ENCODE assay signal across 24 cellular contexts in the genomic region with DNA sequence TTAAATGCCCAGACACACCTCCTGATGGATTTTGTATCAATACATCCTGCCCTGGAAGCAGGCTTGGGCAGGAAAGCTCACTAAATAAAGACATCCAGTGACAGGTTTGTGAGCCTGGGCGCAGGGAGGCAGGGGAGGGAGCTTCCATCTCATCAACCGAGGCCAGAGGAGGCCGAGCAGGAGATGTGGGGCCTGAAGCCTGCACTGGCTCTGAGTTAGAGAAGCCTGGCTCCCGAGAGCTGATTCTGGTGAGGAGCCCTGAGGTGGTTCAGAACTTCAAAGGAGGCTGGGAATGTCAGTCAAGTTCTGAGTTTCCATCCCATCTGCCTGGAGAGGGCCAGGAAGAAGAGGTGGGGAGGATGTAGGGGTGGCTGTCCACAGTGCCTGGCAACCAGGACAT.
A peak's percentile ranks its signal among the peaks of the same experiment; 100 is the strongest.
DNase-seq lines count a peak whose midpoint lies in the region; ATAC-seq and TF ChIP-seq lines count a peak whose summit lies in the region.
"Had no signal": no experiment of that assay in that cellular context is flagged by ENCODE, and none has a peak within 500 bp of the region (broad histone marks: within the 10 kb centered on the region; RNA-seq: fewer than 3 reads in every experiment).

No MANE protein-coding gene starts in this region.

- H2AK5ac ChIP-seq in mesenchymal stem cell (ENCODE audit: low read length, severe bottlenecking): no peak overlapping the region

- H3K27me3 ChIP-seq in heart left ventricle (peaks cover 0 to 15% (median 0%) of the 10 kb centered on the region in 9 donors), mesenchymal stem cell (ENCODE audit: control insufficient read depth in 1 of 2, insufficient read depth in 1 of 2, low read length in 2 of 2) (peaks cover 0 to 18% of the 10 kb centered on the region in 2 experiments)
- H3K27me3 ChIP-seq: BLaER1 treated with 17β-estradiol and CSF1 and Interleukin-3, amounts not matched to agents 10 nM and 100 nM had no signal

- H3K27ac ChIP-seq in heart left ventricle (no peak overlapping the region), mesenchymal stem cell (ENCODE audit: low read length, poor library complexity, severe bottlenecking) (no peak overlapping the region)
- H3K27ac ChIP-seq: 22Rv1; BLaER1 treated with 17β-estradiol and CSF1 and Interleukin-3, amounts not matched to agents 10 nM and 100 nM; C4-2B had no signal

- H3K9ac ChIP-seq in mesenchymal stem cell (ENCODE audit: low read length): no peak overlapping the region
- H3K9ac ChIP-seq: BLaER1 treated with 17β-estradiol and CSF1 and Interleukin-3, amounts not matched to agents 10 nM and 100 nM had no signal

- no peak overlapping the region for H2AFZ ChIP-seq in mesenchymal stem cell (ENCODE audit: low read depth, low read length)

- H3K79me1 ChIP-seq in mesenchymal stem cell (replicated peaks; ENCODE audit: low read length, poor library complexity, severe bottlenecking): no peaks in the 10 kb centered on the region

- peak; percentile 13 for DNase-seq in left ventricle myocardium superior
- DNase-seq in heart left ventricle: no peak
- peak; percentile 47 for DNase-seq in chondrocyte (ENCODE audit: low spot score)
- DNase-seq in mesenchymal stem cell: no peak
- no peak for DNase-seq in CD1c-positive myeloid dendritic cell (ENCODE audit: extremely low spot score)
- DNase-seq: AML-193; CD4-positive, alpha-beta memory T cell; CD4-positive, CD25-positive, alpha-beta regulatory T cell; COR-L47; DMS 273 treated with DMSO at 0.1 percent for 48 hours; DMS153; DMS53; DMS79; DND-41; EL; GDM1 had no signal

- H4K8ac ChIP-seq in mesenchymal stem cell (ENCODE audit: low read length): no peak overlapping the region

- H3K23ac ChIP-seq in mesenchymal stem cell (ENCODE audit: low read length in 2 of 2): no peak overlapping the region

- H3K27me3 Mint-ChIP-seq in chondrocyte (ENCODE audit: low read depth): peaks cover 14% of the 10 kb centered on the region
- H3K27me3 Mint-ChIP-seq: CD4-positive, CD25-positive, alpha-beta regulatory T cell had no signal

- H3K4me1 Mint-ChIP-seq in chondrocyte (ENCODE audit: low read depth): peaks cover 3% of the 10 kb centered on the region
- H3K4me1 Mint-ChIP-seq: B cell; CD4-positive, CD25-positive, alpha-beta regulatory T cell; CD8-positive, alpha-beta memory T cell had no signal

- peak overlapping the region; percentile 19 for H2BK5ac ChIP-seq in mesenchymal stem cell (ENCODE audit: low read depth, low read length, poor library complexity, severe bottlenecking)

- no peak overlapping the region for H3K18ac ChIP-seq in mesenchymal stem cell (ENCODE audit: low read depth in 1 of 2, low read length in 2 of 2)

- no peak for TF ChIP-seq POLR2A in heart left ventricle (IDR thresholded peaks at IDR 0.05)

- no peaks in the 10 kb centered on the region for H3K36me3 Mint-ChIP-seq in chondrocyte (ENCODE audit: low read depth)
- H3K36me3 Mint-ChIP-seq: CD4-positive, alpha-beta memory T cell; CD4-positive, CD25-positive, alpha-beta regulatory T cell; CD8-positive, alpha-beta memory T cell had no signal

- H3K4me3 ChIP-seq in heart left ventricle (no peak overlapping the region), mesenchymal stem cell (ENCODE audit: insufficient read depth in 1 of 2, low read depth in 1 of 2, low read length in 2 of 2) (no peak overlapping the region)
- H3K4me3 ChIP-seq: A549; BLaER1 treated with 17β-estradiol and CSF1 and Interleukin-3, amounts not matched to agents 10 nM and 100 nM; GM12878 had no signal

- H2BK15ac ChIP-seq in mesenchymal stem cell (ENCODE audit: low read depth, poor library complexity, severe bottlenecking): no peak overlapping the region

- no peak overlapping the region for H2BK12ac ChIP-seq in mesenchymal stem cell (ENCODE audit: low read length in 2 of 2)

- no peak overlapping the region for H3K27ac Mint-ChIP-seq in chondrocyte (ENCODE audit: unreplicated experiment)
- H3K27ac Mint-ChIP-seq: B cell; CD4-positive, CD25-positive, alpha-beta regulatory T cell; CD8-positive, alpha-beta memory T cell had no signal

- no peaks in the 10 kb centered on the region for H3K9me3 Mint-ChIP-seq in chondrocyte (ENCODE audit: low read depth)
- H3K9me3 Mint-ChIP-seq: CD4-positive, alpha-beta memory T cell; CD4-positive, CD25-positive, alpha-beta regulatory T cell had no signal

- no peak overlapping the region for H3K4me3 Mint-ChIP-seq in chondrocyte (ENCODE audit: unreplicated experiment)
- H3K4me3 Mint-ChIP-seq: B cell; CD4-positive, alpha-beta memory T cell; CD4-positive, CD25-positive, alpha-beta regulatory T cell; CD8-positive, alpha-beta memory T cell had no signal

- H3K4me1 ChIP-seq in heart left ventricle (peaks cover 0 to 6% (median 0%) of the 10 kb centered on the region in 12 donors), mesenchymal stem cell (ENCODE audit: control insufficient read depth, insufficient read depth, low read depth, low read length) (no peaks in the 10 kb centered on the region)

- H3K4me2 ChIP-seq in mesenchymal stem cell (ENCODE audit: low read length, poor library complexity, severe bottlenecking): no peak overlapping the region
- H3K4me2 ChIP-seq: A549; BLaER1 treated with 17β-estradiol and CSF1 and Interleukin-3, amounts not matched to agents 10 nM and 100 nM had no signal

- ATAC-seq in left ventricle myocardium superior (no peak), heart left ventricle (no peak), HG02571 (IDR thresholded peaks at IDR 0.05; ENCODE audit: unreplicated experiment) (no peak)
- ATAC-seq: A549, GM12878 had no signal

- 71 to 82% (median 74%) methylated on average over 3 to 4 of the region's 4 CpGs for WGBS in heart left ventricle, 4 donors
- 51% methylated on average over 4 of the region's 4 CpGs for WGBS in mesenchymal stem cell

- H3K14ac ChIP-seq in mesenchymal stem cell (ENCODE audit: low read length in 2 of 2): no peak overlapping the region

- no peak overlapping the region for H4K91ac ChIP-seq in mesenchymal stem cell (ENCODE audit: low read length)

- no peak overlapping the region for H3K4ac ChIP-seq in mesenchymal stem cell (ENCODE audit: low read depth in 1 of 2, low read length in 2 of 2)

- intact Hi-C loops in left ventricle myocardium superior (cut with micrococcal nuclease) (no loop called here), heart left ventricle (cut with DNase I) (no loop called here)

- H3K36me3 ChIP-seq in heart left ventricle (no peaks in the 10 kb centered on the region), mesenchymal stem cell (ENCODE audit: control insufficient read depth in 1 of 2, insufficient read depth in 2 of 2, low read depth in 1 of 2, low read length in 2 of 2) (no peaks in the 10 kb centered on the region)
- H3K36me3 ChIP-seq: BLaER1 treated with 17β-estradiol and CSF1 and Interleukin-3, amounts not matched to agents 10 nM and 100 nM had no signal

- no peak for TF ChIP-seq CTCF in heart left ventricle (IDR thresholded peaks at IDR 0.05)
- no peak for TF ChIP-seq CTCF in chondrocyte (IDR thresholded peaks at IDR 0.05)

- no peak overlapping the region for H2BK120ac ChIP-seq in mesenchymal stem cell (ENCODE audit: low read depth, low read length)

- H3K9me3 ChIP-seq in heart left ventricle (no peaks in the 10 kb centered on the region), mesenchymal stem cell (ENCODE audit: control insufficient read depth, low read length) (no peaks in the 10 kb centered on the region)
- H3K9me3 ChIP-seq: A549; BLaER1 treated with 17β-estradiol and CSF1 and Interleukin-3, amounts not matched to agents 10 nM and 100 nM had no signal

Comparison
In these comparisons a context has a peak if more than half of its experiments do, and no peak if none do; other contexts are left out.
1. DNase-seq: peak in left ventricle myocardium superior (single experiment) and chondrocyte (single experiment); none in heart left ventricle (0 of 5), mesenchymal stem cell (single experiment) and CD1c-positive myeloid dendritic cell (single experiment).